Comparison of ENCODE assay signal across 22 cellular contexts in genomic region chr12:125412506-125412905, GRCh38.
DNase-seq lines count a peak whose midpoint lies in the region; FAIRE-seq and TF ChIP-seq lines count a peak whose summit lies in the region.
"Had no signal": no experiment of that assay in that cellular context is flagged by ENCODE, and none has a peak within 500 bp of the region (broad histone marks: within the 10 kb centered on the region; RNA-seq: fewer than 3 reads in every experiment).

No MANE protein-coding gene starts in this region.

- peak overlapping the region; percentile 67 for H3K27ac ChIP-seq in angular gyrus (ENCODE audit: low read depth, low read length)

- no peak for TF ChIP-seq CTCF in D721Med (IDR thresholded peaks at IDR 0.05; ENCODE audit: insufficient read depth, missing control alignments)

- FAIRE-seq in frontal cortex (lab: Jason Lieb, UNC) = no peak
- no peak for FAIRE-seq in D721Med (lab: Jason Lieb, UNC)
- FAIRE-seq: GM12891, GM19239 had no signal

- DNase-seq in head of caudate nucleus (peak in 25 of 42 donors; percentile 12 to 64 (median 29)), pons (ENCODE audit: low spot score) (peak; percentile 56), frontal cortex (ENCODE audit: low spot score in 2 of 2) (no peak), D721Med (ENCODE audit: insufficient read length, low spot score) (no peak)
- no peak for DNase-seq in effector CD8-positive, alpha-beta T cell (lab: John Stamatoyannopoulos, UW)
- no peak for DNase-seq in activated CD8-positive, alpha-beta memory T cell treated with anti-CD3 and anti-CD28 coated beads for 24 hours
- DNase-seq: CD8-positive, alpha-beta memory T cell; DMS79 treated with DMSO at 0.1 percent for 48 hours; GF-D8; HCEC 1CT; IMR-90; KG1; MG63; NCI-H1105 treated with DMSO at 0.1 percent for 48 hours; NCI-H2029; NCI-H446 treated with DMSO at 0.1 percent for 48 hours; NCI-H526; Right ventricle myocardium superior; RPMI8226 had no signal

- intact Hi-C loops in head of caudate nucleus (cut with DNase I) = no loop called here

Comparison
In these comparisons a context has a peak if more than half of its experiments do, and no peak if none do; other contexts are left out.
1. DNase-seq: peak in head of caudate nucleus (25 of 42) and pons (single experiment); none in frontal cortex (0 of 2), effector CD8-positive, alpha-beta T cell (single experiment), activated CD8-positive, alpha-beta memory T cell treated with anti-CD3 and anti-CD28 coated beads for 24 hours (single experiment) and D721Med (single experiment).